ENCODE assay signal across 9 cellular contexts in genomic region chr1:27521336-27522147, GRCh38. TPM values are rescaled to one million over a fixed set of nuclear protein-coding genes. Genes with fewer than 3 reads are reported as not detected.
A peak's percentile ranks its signal among the peaks of the same experiment; 100 is the strongest.
DNase-seq lines count a peak whose midpoint lies in the region; ATAC-seq lines count a peak whose summit lies in the region.
"Had no signal": no experiment of that assay in that cellular context is flagged by ENCODE, and none has a peak within 500 bp of the region (broad histone marks: within the 10 kb centered on the region; RNA-seq: fewer than 3 reads in every experiment).

No MANE protein-coding gene starts in this region.

- H3K27me3 ChIP-seq in right cardiac atrium (ENCODE audit: control insufficient read depth, insufficient read depth) = no peaks in the 10 kb centered on the region

- intact Hi-C loops in right cardiac atrium (cut with DNase I) = loop anchor here in 2 of 4 donors (10.0 kb wide), 2 partner anchors 83 to 487 kb away; partner anchors contain the start of gene AHDC1 (in 1 of the 2)

- DNase-seq in NCI-H2171 treated with DMSO at 0.1 percent for 48 hours (lab: John Stamatoyannopoulos, UW) (peak; percentile 78), right cardiac atrium (peak; percentile 63 to 90 (median 89)), NCI-H1436 treated with DMSO at 0.1 percent for 48 hours (lab: John Stamatoyannopoulos, UW) (no peak)
- peak; percentile 45 for DNase-seq in activated effector memory CD4-positive, alpha-beta T cell treated with Interleukin-2 at 50 U/mL for 16 hours
- peak in 2 of 3 donors; percentile 22 to 42 for DNase-seq in stimulated activated CD4-positive, alpha-beta T cell treated with anti-CD3 and anti-CD28 coated beads, TNF-alpha, amount 100 ng/mL, for 1 hour (ENCODE audit: low read depth in 3 of 3, low spot score in 1 of 3)

- 25% methylated on average over 28 of the region's 28 CpGs for WGBS in right cardiac atrium

- no peak overlapping the region for H3K4me3 ChIP-seq in right cardiac atrium (ENCODE audit: low read length)

- H3K4me1 ChIP-seq in right cardiac atrium (ENCODE audit: control insufficient read depth, insufficient read depth, low read length) = peaks cover 42% of the 10 kb centered on the region

- peak overlapping the region; percentile 53 for H3K27ac ChIP-seq in right cardiac atrium (ENCODE audit: low read length)
- H3K27ac ChIP-seq: VCaP had no signal

- H3K9me3 ChIP-seq in right cardiac atrium (ENCODE audit: control insufficient read depth, low read length) = no peaks in the 10 kb centered on the region

- peak; percentile 10 to 32 for ATAC-seq in right cardiac atrium
- ATAC-seq in GM21786 (IDR thresholded peaks at IDR 0.05; ENCODE audit: unreplicated experiment) = no peak
- no peak for ATAC-seq in HG02840 (IDR thresholded peaks at IDR 0.05; ENCODE audit: low FRiP score, unreplicated experiment)
- ATAC-seq in HG03108 (IDR thresholded peaks at IDR 0.05; ENCODE audit: unreplicated experiment) = no peak

RNA-seq across cellular contexts. Expression of gene WASF2, which starts 31.6 kb away (rescaled TPM):
- 10 to 100 TPM; 64.4 to 77.9 (median 71.5) TPM for total RNA-seq in right cardiac atrium
- 22.1 TPM for polyA plus RNA-seq in right cardiac atrium

Comparison
In these comparisons a context has a peak if more than half of its experiments do, and no peak if none do; other contexts are left out.
1. ATAC-seq: peak in right cardiac atrium (2 of 2); none in GM21786 (single experiment), HG02840 (single experiment) and HG03108 (single experiment).